In genomic region chr5:100974082-100974481, GRCh38 we compare ENCODE assay signal across 26 cellular contexts.
DNase-seq lines count a peak whose midpoint lies in the region; ATAC-seq, FAIRE-seq and TF ChIP-seq lines count a peak whose summit lies in the region.
"Had no signal": no experiment of that assay in that cellular context is flagged by ENCODE, and none has a peak within 500 bp of the region (broad histone marks: within the 10 kb centered on the region; RNA-seq: fewer than 3 reads in every experiment).

No MANE protein-coding gene starts in this region.

- FAIRE-seq in A549 (lab: Jason Lieb, UNC) (no peak), GM12878 (lab: Jason Lieb, UNC) (no peak)
- FAIRE-seq: GM12891, GM19239 had no signal

- no TSS peak for BruUV-seq in GM12878 (replicated peaks; lab: Mats Ljungman, UMichigan)

- no peak for TF ChIP-seq RAD21 in A549 (conservative IDR thresholded peaks at IDR 0.05 in 1 of 2, IDR thresholded peaks at IDR 0.05 in 1 of 2)
- TF ChIP-seq RAD21 in GM12878 (IDR thresholded peaks at IDR 0.05; ENCODE audit: insufficient read depth, low read depth, low read length), result no peak

- no peak overlapping the region for H3K4me2 ChIP-seq in A549
- no peak overlapping the region for H3K4me2 ChIP-seq in Karpas-422 (ENCODE audit: low read depth, low read length, poor library complexity, severe bottlenecking)
- no peak overlapping the region for H3K4me2 ChIP-seq in GM12878 (ENCODE audit: control insufficient read depth, insufficient read depth)
- H3K4me2 ChIP-seq: BLaER1 had no signal

- in situ Hi-C loops in GM12878 (cut with MboI) (no loop called here), transverse colon (cut with MboI; ENCODE audit: low pct_ligation_motif_present in 1 of 4, low pct_unique_long_range_greater_than_20kb in 1 of 4, low sequenced_read_pairs in 3 of 4) (no loop called here)

- H3K9me3 ChIP-seq in A549, result no peaks in the 10 kb centered on the region
- H3K9me3 ChIP-seq in HEK293 (ENCODE audit: control insufficient read depth, insufficient read depth, low read depth, low read length), result no peaks in the 10 kb centered on the region
- H3K9me3 ChIP-seq in Karpas-422 (ENCODE audit: low read length), result no peaks in the 10 kb centered on the region
- H3K9me3 ChIP-seq in GM12878 (replicated peaks; ENCODE audit: control insufficient read depth, insufficient read depth, low read length), result no peaks in the 10 kb centered on the region
- H3K9me3 ChIP-seq in transverse colon, result no peaks in the 10 kb centered on the region
- H3K9me3 ChIP-seq: BE2C had no signal

- TF ChIP-seq CTCF in A549 (IDR thresholded peaks at IDR 0.05) (no peak), HEK293 (tag by site-specific recombination; IDR thresholded peaks at IDR 0.05) (no peak), GM12878 (IDR thresholded peaks at IDR 0.05 in 2 of 3, conservative IDR thresholded peaks at IDR 0.05 in 1 of 3; ENCODE audit: control insufficient read depth in 2 of 3, extremely low read depth in 1 of 3, insufficient read depth in 1 of 3, low read depth in 3 of 3, low read length in 3 of 3) (no peak), transverse colon (IDR thresholded peaks at IDR 0.05) (no peak)

- TF ChIP-seq POLR2A in A549 (IDR thresholded peaks at IDR 0.05; ENCODE audit: low read length) (no peak), GM12878 (IDR thresholded peaks at IDR 0.05; ENCODE audit: low read depth, low read length) (no peak), transverse colon (IDR thresholded peaks at IDR 0.05) (no peak)

- H3K4me1 ChIP-seq in A549 (no peaks in the 10 kb centered on the region), HEK293 (ENCODE audit: control insufficient read depth, insufficient read depth, low read length) (no peaks in the 10 kb centered on the region), Karpas-422 (ENCODE audit: low read length) (no peaks in the 10 kb centered on the region), GM12878 (ENCODE audit: control insufficient read depth, insufficient read depth, low read length) (no peaks in the 10 kb centered on the region), transverse colon (no peaks in the 10 kb centered on the region)
- H3K4me1 ChIP-seq: BE2C had no signal

- RAD21 ChIA-PET in GM12878 (lab: Charles Lee; ENCODE audit: unreplicated experiment), result no interaction called here

- H3K27me3 ChIP-seq in Karpas-422 (ENCODE audit: low read length) (no peaks in the 10 kb centered on the region), GM12878 (replicated peaks in 1 of 2; ENCODE audit: control insufficient read depth in 2 of 2, insufficient read depth in 2 of 2, low read length in 1 of 2) (no peaks in the 10 kb centered on the region), transverse colon (no peaks in the 10 kb centered on the region)
- H3K27me3 ChIP-seq: BE2C, BLaER1 had no signal

- no peak for DNase-seq in A549 (ENCODE audit: low read depth in 1 of 2, low spot score in 1 of 2)
- peak; percentile 4 for DNase-seq in Karpas-422
- DNase-seq in GM12878 (ENCODE audit: low read depth, low spot score), result no peak
- no peak for DNase-seq in pons (ENCODE audit: low spot score)
- no peak for DNase-seq in transverse colon
- DNase-seq in NCI-H748 (lab: John Stamatoyannopoulos, UW; ENCODE audit: unreplicated experiment), result no peak
- no peak for DNase-seq in stimulated activated naive CD8-positive, alpha-beta T cell treated with anti-CD3 and anti-CD28 coated beads, Interleukin-15, Interleukin-2, amounts not matched to agents 100 U/mL and 50 U/mL, for 24 hours
- DNase-seq: ACHN; BE2C; C1 segment of cervical spinal cord; CD4-positive, alpha-beta memory T cell; CD4-positive, CD25-positive, alpha-beta regulatory T cell; CD8-positive, alpha-beta memory T cell; COR-L47; DMS 273 treated with DMSO at 0.1 percent for 48 hours; DMS153; DMS53; DMS79; DND-41; EL; GDM1 had no signal

- H4K20me1 ChIP-seq in Karpas-422 (ENCODE audit: insufficient read depth, low read depth, low read length) (no peaks in the 10 kb centered on the region), GM12878 (ENCODE audit: control insufficient read depth, insufficient read depth) (no peaks in the 10 kb centered on the region)
- H4K20me1 ChIP-seq: BLaER1 had no signal

- no peak for ATAC-seq in A549
- ATAC-seq in GM12878, result no peak
- ATAC-seq in stimulated activated naive CD8-positive, alpha-beta T cell treated with anti-CD3 and anti-CD28 coated beads, Interleukin-15, Interleukin-2, amounts not matched to agents 100 U/mL and 50 U/mL, for 24 hours, result no peak

- H3K27ac ChIP-seq in A549 (no peak overlapping the region), HEK293 (ENCODE audit: extremely low read depth, low read depth, low read length) (no peak overlapping the region), Karpas-422 (ENCODE audit: low read length) (no peak overlapping the region), GM12878 (ENCODE audit: control insufficient read depth, insufficient read depth) (no peak overlapping the region), transverse colon (no peak overlapping the region)
- H3K27ac ChIP-seq: 22Rv1, BLaER1 had no signal

- CTCF ChIA-PET in A549 (lab: Yijun Ruan, JAX) (no interaction called here), HEK293 (lab: Yijun Ruan, JAX) (no interaction called here), GM12878 (lab: Yijun Ruan, JAX) (interaction anchor here (1.0 kb wide), 1 partner anchor 91 kb away, joined by 3 read pairs; no protein-coding TSS in a partner anchor)

- TF ChIP-seq EP300 in A549 (IDR thresholded peaks at IDR 0.05) (no peak), GM12878 (IDR thresholded peaks at IDR 0.05; ENCODE audit: borderline replicate concordance in 1 of 2, control insufficient read depth in 1 of 2, low read depth in 2 of 2, low read length in 2 of 2) (no peak), transverse colon (IDR thresholded peaks at IDR 0.05; ENCODE audit: low read depth) (no peak)

- intact Hi-C loops in GM12878 (cut with micrococcal nuclease; ENCODE audit: unreplicated experiment) (no loop called here), transverse colon (cut with DNase I; ENCODE audit: low total_unique reads) (no loop called here)

- no peaks in the 10 kb centered on the region for H3K9me2 ChIP-seq in Karpas-422 (replicated peaks; ENCODE audit: insufficient read depth, low read length)

- no peaks in the 10 kb centered on the region for H3K36me3 ChIP-seq in HEK293 (ENCODE audit: control insufficient read depth in 2 of 2, insufficient read depth in 1 of 2, low read length in 2 of 2)
- H3K36me3 ChIP-seq in Karpas-422 (ENCODE audit: insufficient read depth, low read length), result no peaks in the 10 kb centered on the region
- no peaks in the 10 kb centered on the region for H3K36me3 ChIP-seq in GM12878 (ENCODE audit: control insufficient read depth in 2 of 2, insufficient read depth in 2 of 2, low read length in 1 of 2)
- H3K36me3 ChIP-seq in transverse colon, result no peaks in the 10 kb centered on the region
- H3K36me3 ChIP-seq: BE2C, BLaER1 had no signal

- 33% methylated on average over 3 of the region's 3 CpGs for WGBS in A549 (ENCODE audit: missing lambda C conversion rate)
- WGBS in GM12878 (ENCODE audit: insufficient coverage, insufficient replicate concordance, low lambda C conversion rate, missing lambda C conversion rate), result 31% methylated on average over 3 of the region's 3 CpGs
- WGBS in transverse colon (ENCODE audit: low coverage in 1 of 2), 2 donors, result 64 to 74% methylated on average over 3 of the region's 3 CpGs

- POLR2A ChIA-PET in A549 (lab: Yijun Ruan, JAX) (no interaction called here), HEK293 (lab: Yijun Ruan, JAX) (no interaction called here), GM12878 (lab: Charles Lee) (no interaction called here)

- SMC1A ChIA-PET in GM12878 (lab: Charles Lee; ENCODE audit: uncharacterized antibody, unreplicated experiment), result no interaction called here

- H3K9ac ChIP-seq in Karpas-422 (ENCODE audit: low read length) (no peak overlapping the region), GM12878 (ENCODE audit: control insufficient read depth, insufficient read depth, low read length) (no peak overlapping the region)
- H3K9ac ChIP-seq: BLaER1 had no signal

- no peak overlapping the region for H2AFZ ChIP-seq in Karpas-422 (ENCODE audit: low read length)
- no peak overlapping the region for H2AFZ ChIP-seq in GM12878 (ENCODE audit: control insufficient read depth, low read depth, low read length)

- H3K79me2 ChIP-seq in Karpas-422 (ENCODE audit: low read length) (no peaks in the 10 kb centered on the region), GM12878 (ENCODE audit: control insufficient read depth, insufficient read depth, low read length) (no peaks in the 10 kb centered on the region)

- H3K4me3 ChIP-seq in A549 (no peak overlapping the region), HEK293 (ENCODE audit: low read depth, low read length) (no peak overlapping the region), Karpas-422 (ENCODE audit: low read length) (no peak overlapping the region), GM12878 (no peak overlapping the region), transverse colon (no peak overlapping the region)
- H3K4me3 ChIP-seq: BLaER1 had no signal

TF ChIP-seq in A549, 52 proteins besides CTCF, POLR2A, EP300 and RAD21 (continues in another document):
- TF ChIP-seq CEBPB (IDR thresholded peaks at IDR 0.05), result no peak
- TF ChIP-seq ESRRA (IDR thresholded peaks at IDR 0.05; ENCODE audit: borderline replicate concordance, low read length), result no peak
- no peak for TF ChIP-seq NFE2L2 (conservative IDR thresholded peaks at IDR 0.05; ENCODE audit: low read length)

TF ChIP-seq in GM12878, 131 proteins besides CTCF, POLR2A, EP300 and RAD21 (continues in another document):
- no peak for TF ChIP-seq IRF5 (IDR thresholded peaks at IDR 0.05; ENCODE audit: borderline replicate concordance)
- TF ChIP-seq ZSCAN29 (IDR thresholded peaks at IDR 0.05), result no peak
- no peak for TF ChIP-seq PKNOX1 (IDR thresholded peaks at IDR 0.05)
